In genomic region chr5:57683036-57683600, GRCh38 we compare ENCODE assay signal across 16 cellular contexts.
"Had no signal": no experiment of that assay in that cellular context is flagged by ENCODE, and none has a peak within 500 bp of the region (broad histone marks: within the 10 kb centered on the region; RNA-seq: fewer than 3 reads in every experiment).

No MANE protein-coding gene starts in this region.

- H3K9me3 ChIP-seq: psoas muscle, right lobe of liver, spleen, suprapubic skin had no signal

- H3K4me1 ChIP-seq: psoas muscle, spleen, suprapubic skin had no signal

- H3K27me3 ChIP-seq: right lobe of liver, spleen, suprapubic skin had no signal

- DNase-seq: activated CD4-positive, alpha-beta memory T cell treated with anti-CD3 and anti-CD28 coated beads for 36 hours; activated CD4-positive, CD25-positive, alpha-beta regulatory T cell treated with anti-CD3 and anti-CD28 coated beads, Interleukin-2, amount 50 U/mL, for 72 hours; activated CD8-positive, alpha-beta memory T cell treated with anti-CD3 and anti-CD28 coated beads, Interleukin-2, amount 10 ng/mL, durations not matched to agents 7 days and 5 days; activated T-cell treated with anti-CD3 and anti-CD28 coated beads, Interleukin-2, amount 50 U/mL, for 1 hour; amniotic stem cell; effector memory CD4-positive, alpha-beta T cell; foreskin melanocyte; head of caudate nucleus; psoas muscle; right lobe of liver; spleen; T-helper 1 cell; T1000; trophoblast cell had no signal

- H3K36me3 ChIP-seq: right lobe of liver, spleen, suprapubic skin had no signal

- H3K4me3 ChIP-seq: psoas muscle, right lobe of liver, SK-N-MC, spleen, suprapubic skin had no signal

- ATAC-seq: activated CD8-positive, alpha-beta memory T cell treated with anti-CD3 and anti-CD28 coated beads, Interleukin-2, amount 10 ng/mL, durations not matched to agents 7 days and 5 days; psoas muscle had no signal

- H3K27ac ChIP-seq: psoas muscle, right lobe of liver, SK-N-MC, spleen, suprapubic skin had no signal
